Comparison of ENCODE assay signal across 12 cellular contexts in the genomic region with DNA sequence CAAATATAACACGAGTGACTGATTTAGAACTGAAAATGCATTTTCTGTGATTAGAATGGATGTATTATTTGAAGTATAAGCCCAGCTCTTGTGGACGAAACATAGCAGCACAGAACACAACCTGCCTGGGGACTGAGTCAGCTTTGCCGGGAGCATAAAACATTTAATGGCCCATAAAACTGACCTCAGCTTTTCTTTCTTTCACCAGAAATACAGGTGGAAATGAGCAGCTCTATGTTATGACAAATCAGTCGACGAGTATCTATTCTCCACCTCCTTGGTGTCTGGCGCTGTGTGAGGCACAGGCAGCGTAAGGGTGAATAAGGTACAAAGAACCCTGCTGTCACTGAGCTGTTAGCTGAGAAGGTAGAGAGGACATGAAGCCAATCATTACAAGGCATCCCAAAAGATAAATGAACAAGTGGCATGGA.
DNase-seq lines count a peak whose midpoint lies in the region; ATAC-seq, FAIRE-seq and TF ChIP-seq lines count a peak whose summit lies in the region.
"Had no signal": no experiment of that assay in that cellular context is flagged by ENCODE, and none has a peak within 500 bp of the region (broad histone marks: within the 10 kb centered on the region; RNA-seq: fewer than 3 reads in every experiment).

No MANE protein-coding gene starts in this region.

- WGBS in esophagus, 2 donors: 47 to 55% methylated on average over 7 of the region's 7 CpGs
- no CpG with 5 or more reads among the region's 7 CpGs for WGBS in trophoblast cell (ENCODE audit: extremely low coverage, insufficient coverage, insufficient read length)

- H3K27ac Mint-ChIP-seq in activated CD4-positive, alpha-beta T cell treated with anti-CD3 and anti-CD28 coated beads, Interleukin-2, amount 10 ng/mL, durations not matched to agents 24 days and 14 days: no peak overlapping the region
- H3K27ac Mint-ChIP-seq: activated T-cell treated with anti-CD3 and anti-CD28 coated beads, Interleukin-2, amount 50 U/mL, for 24 hours; nephron progenitor cell had no signal

- no peak overlapping the region for H3K4ac ChIP-seq in trophoblast cell (ENCODE audit: low read depth, low read length)

- no peaks in the 10 kb centered on the region for H3K27me3 ChIP-seq in esophagus (ENCODE audit: control insufficient read depth in 1 of 2, insufficient read depth in 2 of 2, low read length in 2 of 2)
- H3K27me3 ChIP-seq in trophoblast cell (ENCODE audit: insufficient read depth, low read length): no peaks in the 10 kb centered on the region
- H3K27me3 ChIP-seq: suprapubic skin had no signal

- H3K79me2 ChIP-seq in trophoblast cell (ENCODE audit: control insufficient read depth, insufficient read depth, low read length, poor library complexity): no peaks in the 10 kb centered on the region

- H3K18ac ChIP-seq in trophoblast cell (ENCODE audit: low read length): no peak overlapping the region

- H3K36me3 Mint-ChIP-seq in activated CD4-positive, alpha-beta T cell treated with anti-CD3 and anti-CD28 coated beads, Interleukin-2, amount 10 ng/mL, durations not matched to agents 24 days and 14 days (ENCODE audit: low read depth): no peaks in the 10 kb centered on the region

- H3K4me1 ChIP-seq in esophagus (ENCODE audit: control insufficient read depth in 2 of 2, insufficient read depth in 2 of 2, low read length in 1 of 2) (no peaks in the 10 kb centered on the region), trophoblast cell (ENCODE audit: control insufficient read depth in 1 of 2, insufficient read depth in 2 of 2, low read length in 2 of 2) (peaks cover 2 to 8% of the 10 kb centered on the region in 2 experiments)

- H3K36me3 ChIP-seq in esophagus (ENCODE audit: control insufficient read depth in 2 of 2, insufficient read depth in 2 of 2, low read length in 1 of 2) (no peaks in the 10 kb centered on the region), trophoblast cell (ENCODE audit: control insufficient read depth in 1 of 2, insufficient read depth in 2 of 2, low read length in 2 of 2) (no peaks in the 10 kb centered on the region)
- H3K36me3 ChIP-seq: suprapubic skin had no signal

- peak; percentile 53 for DNase-seq in GM04504 (ENCODE audit: low read depth)
- DNase-seq in RKO (ENCODE audit: low spot score): peak; percentile 15
- peak; percentile 26 to 30 for DNase-seq in trophoblast cell
- DNase-seq in activated T-cell treated with anti-CD3 and anti-CD28 coated beads for 4 hours: no peak
- no peak for DNase-seq in activated CD4-positive, alpha-beta T cell treated with anti-CD3 and anti-CD28 coated beads, Interleukin-2, amount 10 ng/mL, durations not matched to agents 24 days and 14 days
- DNase-seq in D721Med (ENCODE audit: insufficient read length, low spot score): no peak
- no peak for DNase-seq in omental fat pad (ENCODE audit: low spot score)
- DNase-seq: activated T-cell treated with anti-CD3 and anti-CD28 coated beads, Interleukin-2, amount 50 U/mL, for 24 hours; nephron progenitor cell; stimulated activated CD4-positive, alpha-beta T cell treated with anti-CD3 and anti-CD28 coated beads, Interleukin-4, amount 100 ng/mL, for 1 hour had no signal

- intact Hi-C loops in activated CD4-positive, alpha-beta T cell treated with anti-CD3 and anti-CD28 coated beads, Interleukin-2, amount 10 ng/mL, durations not matched to agents 24 days and 14 days (cut with micrococcal nuclease): no loop called here

- H3K4me2 ChIP-seq in trophoblast cell (ENCODE audit: low read length): no peak overlapping the region

- no peaks in the 10 kb centered on the region for H3K9me3 ChIP-seq in esophagus (ENCODE audit: control insufficient read depth in 2 of 2, insufficient read depth in 1 of 2, low read depth in 1 of 2, low read length in 1 of 2)
- H3K9me3 ChIP-seq in trophoblast cell (ENCODE audit: insufficient read depth, low read depth, low read length): no peaks in the 10 kb centered on the region
- H3K9me3 ChIP-seq: suprapubic skin had no signal

- H3K23ac ChIP-seq in trophoblast cell (ENCODE audit: low read length): no peak overlapping the region

- H2AK5ac ChIP-seq in trophoblast cell (ENCODE audit: low read length): no peak overlapping the region

- H3K27ac ChIP-seq in esophagus (ENCODE audit: low read depth in 2 of 2, low read length in 1 of 2) (peak overlapping the region; percentile 42 to 57), trophoblast cell (ENCODE audit: low read depth, low read length) (peak overlapping the region; percentile 0)
- H3K27ac ChIP-seq: suprapubic skin had no signal

- H2AFZ ChIP-seq in trophoblast cell (ENCODE audit: insufficient read depth, low read length, poor library complexity): no peak overlapping the region

- no peak for FAIRE-seq in D721Med (lab: Jason Lieb, UNC)

- H2BK5ac ChIP-seq in trophoblast cell (ENCODE audit: low read depth, low read length, poor library complexity): no peak overlapping the region

- peak overlapping the region; percentile 11 for H3K14ac ChIP-seq in trophoblast cell (ENCODE audit: low read length)

- no peak overlapping the region for H3K4me3 Mint-ChIP-seq in activated CD4-positive, alpha-beta T cell treated with anti-CD3 and anti-CD28 coated beads, Interleukin-2, amount 10 ng/mL, durations not matched to agents 24 days and 14 days
- H3K4me3 Mint-ChIP-seq: activated T-cell treated with anti-CD3 and anti-CD28 coated beads, Interleukin-2, amount 50 U/mL, for 24 hours; nephron progenitor cell had no signal

- H3K79me1 ChIP-seq in trophoblast cell (ENCODE audit: low read length): peaks cover 3% of the 10 kb centered on the region

- no peak overlapping the region for H4K8ac ChIP-seq in trophoblast cell (ENCODE audit: low read depth, low read length)

- peaks cover 22% of the 10 kb centered on the region for H3K27me3 Mint-ChIP-seq in activated CD4-positive, alpha-beta T cell treated with anti-CD3 and anti-CD28 coated beads, Interleukin-2, amount 10 ng/mL, durations not matched to agents 24 days and 14 days

- H3K4me1 Mint-ChIP-seq in activated CD4-positive, alpha-beta T cell treated with anti-CD3 and anti-CD28 coated beads, Interleukin-2, amount 10 ng/mL, durations not matched to agents 24 days and 14 days: peaks cover 9% of the 10 kb centered on the region

- no peak overlapping the region for H4K91ac ChIP-seq in trophoblast cell (ENCODE audit: low read depth, low read length)

- TF ChIP-seq CTCF in D721Med (IDR thresholded peaks at IDR 0.05; ENCODE audit: insufficient read depth, missing control alignments) (no peak), omental fat pad (IDR thresholded peaks at IDR 0.05) (no peak)

- peak overlapping the region; percentile 80 for H2BK12ac ChIP-seq in trophoblast cell (ENCODE audit: low read length)

- H3K9ac ChIP-seq in trophoblast cell (ENCODE audit: low read length): no peak overlapping the region

- H3K9me3 Mint-ChIP-seq in activated CD4-positive, alpha-beta T cell treated with anti-CD3 and anti-CD28 coated beads, Interleukin-2, amount 10 ng/mL, durations not matched to agents 24 days and 14 days: peaks cover 13% of the 10 kb centered on the region
- H3K9me3 Mint-ChIP-seq: activated T-cell treated with anti-CD3 and anti-CD28 coated beads, Interleukin-2, amount 50 U/mL, for 24 hours; nephron progenitor cell had no signal

- H2BK120ac ChIP-seq in trophoblast cell (ENCODE audit: insufficient read depth, low read length, poor library complexity): no peak overlapping the region

- no peak overlapping the region for H3K4me3 ChIP-seq in esophagus (ENCODE audit: low read depth in 1 of 2, low read length in 2 of 2)
- no peak overlapping the region for H3K4me3 ChIP-seq in trophoblast cell (ENCODE audit: low read depth, low read length)
- H3K4me3 ChIP-seq: suprapubic skin had no signal

- no peak for ATAC-seq in omental fat pad (ENCODE audit: low FRiP score)

- H4K12ac ChIP-seq in trophoblast cell (ENCODE audit: low read depth, low read length): no peak overlapping the region

Comparison
In these comparisons a context has a peak if more than half of its experiments do, and no peak if none do; other contexts are left out.
1. DNase-seq: peak in GM04504 (single experiment), RKO (single experiment) and trophoblast cell (2 of 2); none in activated T-cell treated with anti-CD3 and anti-CD28 coated beads for 4 hours (single experiment), activated CD4-positive, alpha-beta T cell treated with anti-CD3 and anti-CD28 coated beads, Interleukin-2, amount 10 ng/mL, durations not matched to agents 24 days and 14 days (single experiment), D721Med (single experiment) and omental fat pad (single experiment).